Comparison of ENCODE assay signal across 9 cellular contexts in genomic region chr1:207962716-207963428, GRCh38. TPM values are rescaled to one million over a fixed set of nuclear protein-coding genes. Genes with fewer than 3 reads are reported as not detected.
A peak's percentile ranks its signal among the peaks of the same experiment; 100 is the strongest.
DNase-seq lines count a peak whose midpoint lies in the region; ATAC-seq, FAIRE-seq and TF ChIP-seq lines count a peak whose summit lies in the region.
"Had no signal": no experiment of that assay in that cellular context is flagged by ENCODE, and none has a peak within 500 bp of the region (broad histone marks: within the 10 kb centered on the region; RNA-seq: fewer than 3 reads in every experiment).

No MANE protein-coding gene starts in this region.

- peak overlapping the region in 5 of 8 donors; percentile 37 to 84 (median 74) for H3K27ac Mint-ChIP-seq in CD8-positive, alpha-beta memory T cell
- peak overlapping the region; percentile 49 for H3K27ac Mint-ChIP-seq in activated naive CD4-positive, alpha-beta T cell treated with anti-CD3 and anti-CD28 coated beads, Interleukin-2, amount 10 ng/mL, durations not matched to agents 7 days and 5 days

- H3K27ac ChIP-seq in CD8-positive, alpha-beta memory T cell (ENCODE audit: low read depth, low read length) = peak overlapping the region; percentile 65
- H3K27ac ChIP-seq in HUES6 (ENCODE audit: low read depth, low read length) (peak overlapping the region; percentile 66), cardiac muscle cell (no peak overlapping the region), pancreas (peak overlapping the region; percentile 88 to 98 (median 94))

- H3K4me1 Mint-ChIP-seq in CD8-positive, alpha-beta memory T cell = peaks cover 11 to 25% (median 14%) of the 10 kb centered on the region in 3 donors
- peaks cover 14% of the 10 kb centered on the region for H3K4me1 Mint-ChIP-seq in activated naive CD4-positive, alpha-beta T cell treated with anti-CD3 and anti-CD28 coated beads, Interleukin-2, amount 10 ng/mL, durations not matched to agents 7 days and 5 days

- POLR2A ChIA-PET in CD8-positive, alpha-beta memory T cell (lab: Charles Lee) = interaction anchor here (0.7 kb wide), 2 partner anchors 78 to 134 kb away, joined by 3 to 4 read pairs; no protein-coding TSS in a partner anchor

- FAIRE-seq in pancreas (lab: Jason Lieb, UNC) = no peak
- FAIRE-seq: TTC549 had no signal

- H3K9me3 ChIP-seq in CD8-positive, alpha-beta memory T cell (ENCODE audit: low read length) = no peaks in the 10 kb centered on the region
- no peaks in the 10 kb centered on the region for H3K9me3 ChIP-seq in HUES6 (ENCODE audit: control insufficient read depth, insufficient read depth, low read depth, low read length)
- no peaks in the 10 kb centered on the region for H3K9me3 ChIP-seq in cardiac muscle cell (ENCODE audit: low read depth)
- H3K9me3 ChIP-seq in pancreas = no peaks in the 10 kb centered on the region

- intact Hi-C loops in pancreas (cut with DNase I) = loop anchor here in 2 of 3 donors (5.0 to 10.0 kb wide), 2 partner anchors 76 to 138 kb away; no protein-coding TSS in a partner anchor

- H3K4me3 Mint-ChIP-seq in CD8-positive, alpha-beta memory T cell = peak overlapping the region; percentile 75 to 89 (median 87)
- H3K4me3 Mint-ChIP-seq in activated naive CD4-positive, alpha-beta T cell treated with anti-CD3 and anti-CD28 coated beads, Interleukin-2, amount 10 ng/mL, durations not matched to agents 7 days and 5 days = peak overlapping the region; percentile 75

- DNase-seq in CD8-positive, alpha-beta memory T cell = no peak
- DNase-seq in activated naive CD4-positive, alpha-beta T cell treated with anti-CD3 and anti-CD28 coated beads, Interleukin-2, amount 10 ng/mL, durations not matched to agents 7 days and 5 days = no peak
- peak in 1 of 2 donors; percentile 56 for DNase-seq in cardiac muscle cell (ENCODE audit: low read depth in 1 of 2, low spot score in 1 of 2)
- DNase-seq in pancreas = peak in 4 of 6 donors; percentile 35 to 79 (median 53)
- DNase-seq in central memory CD4-positive, alpha-beta T cell = no peak

- peaks cover 5% of the 10 kb centered on the region for H3K4me1 ChIP-seq in CD8-positive, alpha-beta memory T cell (ENCODE audit: insufficient read depth, low read length)
- H3K4me1 ChIP-seq in HUES6 (ENCODE audit: control insufficient read depth, insufficient read depth, low read length) = peaks cover 16% of the 10 kb centered on the region
- peaks cover 4% of the 10 kb centered on the region for H3K4me1 ChIP-seq in cardiac muscle cell (ENCODE audit: low read depth)
- peaks cover 6 to 18% (median 14%) of the 10 kb centered on the region in 3 donors for H3K4me1 ChIP-seq in pancreas

- peak overlapping the region; percentile 74 for H3K4me3 ChIP-seq in CD8-positive, alpha-beta memory T cell (ENCODE audit: low read length)
- H3K4me3 ChIP-seq in HUES6 (ENCODE audit: low read depth, low read length) (peak overlapping the region; percentile 70), cardiac muscle cell (peak overlapping the region; percentile 11), pancreas (peak overlapping the region; percentile 28 to 60 (median 46))

- CTCF ChIA-PET in CD8-positive, alpha-beta memory T cell (lab: Charles Lee) = interaction anchor here (0.6 to 5.8 kb wide), 33 partner anchors 9 to 384 kb away, joined by 3 to 92 read pairs (median 3); partner anchors contain the start of gene PLXNA2
- CTCF ChIA-PET in activated naive CD4-positive, alpha-beta T cell treated with anti-CD3 and anti-CD28 coated beads, Interleukin-2, amount 10 ng/mL, durations not matched to agents 7 days and 5 days (lab: Charles Lee) = interaction anchor here (0.6 to 9.9 kb wide), 35 partner anchors 8 to 383 kb away, joined by 3 to 215 read pairs (median 5); partner anchors contain the start of gene CD34

- H3K9ac ChIP-seq in HUES6 (ENCODE audit: low read length) = peak overlapping the region; percentile 77

- WGBS in pancreas, 2 donors = 25 to 26% methylated on average over 32 to 33 of the region's 33 CpGs

- H3K27me3 ChIP-seq in CD8-positive, alpha-beta memory T cell (ENCODE audit: insufficient read depth, low read length, poor library complexity, severe bottlenecking) = peaks cover 19% of the 10 kb centered on the region
- H3K27me3 ChIP-seq in HUES6 (ENCODE audit: control insufficient read depth, insufficient read depth, low read length) (peaks cover 79% of the 10 kb centered on the region), cardiac muscle cell (peaks cover 72% of the 10 kb centered on the region), pancreas (no peaks in the 10 kb centered on the region)

- no peaks in the 10 kb centered on the region for H3K9me3 Mint-ChIP-seq in CD8-positive, alpha-beta memory T cell
- no peaks in the 10 kb centered on the region for H3K9me3 Mint-ChIP-seq in activated naive CD4-positive, alpha-beta T cell treated with anti-CD3 and anti-CD28 coated beads, Interleukin-2, amount 10 ng/mL, durations not matched to agents 7 days and 5 days

- H3K27me3 Mint-ChIP-seq in CD8-positive, alpha-beta memory T cell = peaks cover 21 to 32% of the 10 kb centered on the region in 2 donors
- peaks cover 67% of the 10 kb centered on the region for H3K27me3 Mint-ChIP-seq in activated naive CD4-positive, alpha-beta T cell treated with anti-CD3 and anti-CD28 coated beads, Interleukin-2, amount 10 ng/mL, durations not matched to agents 7 days and 5 days

- no peak for TF ChIP-seq CTCF in cardiac muscle cell (IDR thresholded peaks at IDR 0.05; ENCODE audit: low read depth, low read length)
- TF ChIP-seq CTCF in pancreas (IDR thresholded peaks at IDR 0.05) = no peak

- no peaks in the 10 kb centered on the region for H3K36me3 Mint-ChIP-seq in CD8-positive, alpha-beta memory T cell
- no peaks in the 10 kb centered on the region for H3K36me3 Mint-ChIP-seq in activated naive CD4-positive, alpha-beta T cell treated with anti-CD3 and anti-CD28 coated beads, Interleukin-2, amount 10 ng/mL, durations not matched to agents 7 days and 5 days

- ATAC-seq in GM19452 (IDR thresholded peaks at IDR 0.05; ENCODE audit: unreplicated experiment) (peak; percentile 37), pancreas (peak; percentile 18 to 45 (median 26)), GM18858 (IDR thresholded peaks at IDR 0.05; ENCODE audit: unreplicated experiment) (no peak)

- no peaks in the 10 kb centered on the region for H3K36me3 ChIP-seq in CD8-positive, alpha-beta memory T cell (ENCODE audit: insufficient read depth, low read length)
- H3K36me3 ChIP-seq in HUES6 (ENCODE audit: control insufficient read depth, insufficient read depth, low read length) = no peaks in the 10 kb centered on the region
- H3K36me3 ChIP-seq in cardiac muscle cell = no peaks in the 10 kb centered on the region
- no peaks in the 10 kb centered on the region for H3K36me3 ChIP-seq in pancreas

RNA-seq across cellular contexts. Expression of gene CD34, which starts 51.9 kb away (rescaled TPM):
- total RNA-seq in CD8-positive, alpha-beta memory T cell = not detected
- not detected for polyA plus RNA-seq in CD8-positive, alpha-beta memory T cell
- total RNA-seq in cardiac muscle cell = 0.04 and 0.27 TPM in 2 replicates
- 0.29 and 0.94 TPM in 2 replicates for polyA plus RNA-seq in cardiac muscle cell
- 10 to 100 TPM in 1 of 6 donors, 1 to 10 TPM in 5; 5.2 to 11.9 (median 8.1) TPM for total RNA-seq in pancreas
- polyA plus RNA-seq in pancreas = 10 to 100 TPM in 1 of 2 donors, 1 to 10 TPM in 1; 5.9 to 11.6 TPM

Comparison
In these comparisons a context has a peak if more than half of its experiments do, and no peak if none do; other contexts are left out.
1. DNase-seq: peak in pancreas (4 of 6); none in CD8-positive, alpha-beta memory T cell (0 of 5), activated naive CD4-positive, alpha-beta T cell treated with anti-CD3 and anti-CD28 coated beads, Interleukin-2, amount 10 ng/mL, durations not matched to agents 7 days and 5 days (single experiment) and central memory CD4-positive, alpha-beta T cell (single experiment).
2. H3K4me3 ChIP-seq: peak in every context shown above with its lines; median percentile 74 in CD8-positive, alpha-beta memory T cell; 70 in HUES6; 46 in pancreas; 11 in cardiac muscle cell.